ENCODE assay signal across 23 cellular contexts in genomic region chr2:25996844-25997243, GRCh38.
"Had no signal": no experiment of that assay in that cellular context is flagged by ENCODE, and none has a peak within 500 bp of the region (broad histone marks: within the 10 kb centered on the region; RNA-seq: fewer than 3 reads in every experiment).

No MANE protein-coding gene starts in this region.

- H3K9me3 Mint-ChIP-seq: activated CD4-positive, alpha-beta T cell treated with anti-CD3 and anti-CD28 coated beads, Interleukin-2, amount 10 ng/mL, durations not matched to agents 24 days and 14 days; activated CD8-positive, alpha-beta T cell treated with anti-CD3 and anti-CD28 coated beads for 36 hours; activated naive CD8-positive, alpha-beta T cell treated with anti-CD3 and anti-CD28 coated beads, Interleukin-2, amount 10 ng/mL, durations not matched to agents 7 days and 5 days; activated T-helper 17 cell treated with anti-CD3 and anti-CD28 coated beads, Interleukin-2, amount 50 U/mL, for 72 hours; natural killer cell treated with Interleukin-12 subunit alpha and Interleukin-12 subunit beta and Interleukin-15 and Interleukin-18, amount 100 ng/mL, for 72 hours had no signal

- H3K9me3 ChIP-seq: lower lobe of right lung, neutrophil, stomach, thoracic aorta had no signal

- H3K27ac Mint-ChIP-seq: activated CD4-positive, alpha-beta T cell treated with anti-CD3 and anti-CD28 coated beads, Interleukin-2, amount 10 ng/mL, durations not matched to agents 24 days and 14 days; activated CD8-positive, alpha-beta T cell treated with anti-CD3 and anti-CD28 coated beads for 36 hours; activated naive CD8-positive, alpha-beta T cell treated with anti-CD3 and anti-CD28 coated beads, Interleukin-2, amount 10 ng/mL, durations not matched to agents 7 days and 5 days; activated T-helper 17 cell treated with anti-CD3 and anti-CD28 coated beads, Interleukin-2, amount 50 U/mL, for 72 hours; natural killer cell treated with Interleukin-12 subunit alpha and Interleukin-12 subunit beta and Interleukin-15 and Interleukin-18, amount 100 ng/mL, for 72 hours had no signal

- H3K36me3 ChIP-seq: lower lobe of right lung, neutrophil, stomach, thoracic aorta had no signal

- H3K27me3 Mint-ChIP-seq: activated CD8-positive, alpha-beta T cell treated with anti-CD3 and anti-CD28 coated beads for 36 hours had no signal

- H3K27ac ChIP-seq: lower lobe of right lung had no signal

- DNase-seq: activated CD4-positive, alpha-beta T cell treated with anti-CD3 and anti-CD28 coated beads, Interleukin-2, amount 10 ng/mL, durations not matched to agents 24 days and 14 days; activated CD8-positive, alpha-beta T cell treated with anti-CD3 and anti-CD28 coated beads for 36 hours; activated naive CD4-positive, alpha-beta T cell; activated naive CD8-positive, alpha-beta T cell treated with anti-CD3 and anti-CD28 coated beads, Interleukin-2, amount 10 ng/mL, durations not matched to agents 7 days and 5 days; activated T-cell treated with anti-CD3 and anti-CD28 coated beads, Interleukin-2, amount 50 U/mL, for 1 hour; central memory CD4-positive, alpha-beta T cell; foreskin keratinocyte; glutamatergic neuron; hippocampal formation; islet precursor cell; left colon; lower lobe of right lung; retina; stimulated activated CD4-positive, alpha-beta T cell treated with anti-CD3 and anti-CD28 coated beads, Interleukin-2, amount 100 ng/mL, for 48 hours; stomach; T1000 had no signal

- H3K36me3 Mint-ChIP-seq: activated naive CD8-positive, alpha-beta T cell treated with anti-CD3 and anti-CD28 coated beads, Interleukin-2, amount 10 ng/mL, durations not matched to agents 7 days and 5 days; brain; natural killer cell treated with Interleukin-12 subunit alpha and Interleukin-12 subunit beta and Interleukin-15 and Interleukin-18, amount 100 ng/mL, for 72 hours had no signal

- ATAC-seq: activated CD8-positive, alpha-beta T cell treated with anti-CD3 and anti-CD28 coated beads for 36 hours; activated T-helper 17 cell treated with anti-CD3 and anti-CD28 coated beads, Interleukin-2, amount 50 U/mL, for 72 hours; lower lobe of right lung; natural killer cell treated with Interleukin-12 subunit alpha and Interleukin-12 subunit beta and Interleukin-15 and Interleukin-18, amount 100 ng/mL, for 72 hours had no signal

- H3K27me3 ChIP-seq: foreskin keratinocyte, neutrophil, stomach had no signal

- H3K4me3 ChIP-seq: coronary artery, lower lobe of right lung, skin epidermis, stomach had no signal

- H3K4me3 Mint-ChIP-seq: activated CD4-positive, alpha-beta T cell treated with anti-CD3 and anti-CD28 coated beads, Interleukin-2, amount 10 ng/mL, durations not matched to agents 24 days and 14 days; activated CD8-positive, alpha-beta T cell treated with anti-CD3 and anti-CD28 coated beads for 36 hours; activated naive CD8-positive, alpha-beta T cell treated with anti-CD3 and anti-CD28 coated beads, Interleukin-2, amount 10 ng/mL, durations not matched to agents 7 days and 5 days; activated T-helper 17 cell treated with anti-CD3 and anti-CD28 coated beads, Interleukin-2, amount 50 U/mL, for 72 hours; brain; natural killer cell treated with Interleukin-12 subunit alpha and Interleukin-12 subunit beta and Interleukin-15 and Interleukin-18, amount 100 ng/mL, for 72 hours had no signal
